8 cellular contexts compared by ENCODE assay signal in genomic region chr9:129549684-129550083, GRCh38.
DNase-seq lines count a peak whose midpoint lies in the region; ATAC-seq and TF ChIP-seq lines count a peak whose summit lies in the region.

No MANE protein-coding gene starts in this region.

- intact Hi-C loops in HCT116 (cut with micrococcal nuclease) (no loop called here), MCF 10A (cut with micrococcal nuclease) (no loop called here)

- no peaks in the 10 kb centered on the region for H3K79me2 ChIP-seq in HCT116 (ENCODE audit: insufficient read depth, low read length)

- H3K4me2 ChIP-seq in HCT116 (ENCODE audit: low read length): peak overlapping the region; percentile 84
- H3K4me2 ChIP-seq in skeletal muscle satellite cell (ENCODE audit: low read length): peak overlapping the region; percentile 91

- H3K9me3 ChIP-seq in HCT116 (ENCODE audit: control insufficient read depth in 1 of 2, insufficient read depth in 1 of 2, low read depth in 1 of 2, low read length in 2 of 2) (no peaks in the 10 kb centered on the region), skeletal muscle satellite cell (replicated peaks; ENCODE audit: low read length) (no peaks in the 10 kb centered on the region)

- H3K4me1 Mint-ChIP-seq in MCF 10A (ENCODE audit: insufficient read depth, unreplicated experiment): peaks cover 5% of the 10 kb centered on the region

- H3K36me3 ChIP-seq in HCT116 (ENCODE audit: control insufficient read depth in 1 of 2, insufficient read depth in 2 of 2, low read length in 2 of 2): no peaks in the 10 kb centered on the region
- H3K36me3 ChIP-seq in skeletal muscle satellite cell (ENCODE audit: insufficient read depth, low read length): no peaks in the 10 kb centered on the region

- CTCF ChIA-PET in HCT116 (lab: Charles Lee) (interaction anchor here (0.6 to 1.6 kb wide), 2 partner anchors 53 to 59 kb away, joined by 4 to 5 read pairs; no protein-coding TSS in a partner anchor), MCF 10A (lab: Yijun Ruan, JAX) (no interaction called here)

- RAD21 ChIA-PET in HCT116 (lab: Charles Lee; ENCODE audit: low non-redundant PET in 1 of 2, low total read pairs in 2 of 2, uncharacterized antibody in 2 of 2, unreplicated experiment in 2 of 2): interaction anchor here in 1 of 2 experiments (1.1 to 1.7 kb wide), 2 partner anchors 53 to 59 kb away, joined by 3 to 6 read pairs; no protein-coding TSS in a partner anchor

- no peak overlapping the region for H2AFZ ChIP-seq in HCT116 (ENCODE audit: low read depth, low read length, poor library complexity, severe bottlenecking)

- no peaks in the 10 kb centered on the region for H4K20me1 ChIP-seq in HCT116 (ENCODE audit: insufficient read depth)

- H3K4me1 ChIP-seq in HCT116 (ENCODE audit: control insufficient read depth in 1 of 2, insufficient read depth in 2 of 2, low read length in 2 of 2) (peaks cover 65 to 79% of the 10 kb centered on the region in 2 experiments), skeletal muscle satellite cell (ENCODE audit: control insufficient read depth, insufficient read depth, low read length) (peaks cover 17% of the 10 kb centered on the region)

- no peaks in the 10 kb centered on the region for H3K36me3 Mint-ChIP-seq in MCF 10A (ENCODE audit: insufficient read depth, unreplicated experiment)

- no peaks in the 10 kb centered on the region for H3K27me3 Mint-ChIP-seq in MCF 10A (ENCODE audit: insufficient read depth, unreplicated experiment)

- POLR2A ChIA-PET in HCT116 (lab: Charles Lee) (interaction anchor here (0.8 to 2.2 kb wide), 3 partner anchors 37 to 59 kb away, joined by 3 to 6 read pairs (median 4); no protein-coding TSS in a partner anchor), MCF 10A (lab: Yijun Ruan, JAX) (interaction anchor here (0.6 kb wide), 1 partner anchor 53 kb away, joined by 3 read pairs; no protein-coding TSS in a partner anchor)

- H3K9ac ChIP-seq in HCT116 (ENCODE audit: low read length) (peak overlapping the region; percentile 82), skeletal muscle satellite cell (ENCODE audit: low read depth, low read length) (peak overlapping the region; percentile 77)

- no peak for DNase-seq in HCT116 (ENCODE audit: low read depth, low spot score)
- DNase-seq in MCF 10A (ENCODE audit: unreplicated experiment): no peak
- peak; percentile 48 for DNase-seq in inferior parietal cortex (ENCODE audit: extremely low spot score)
- no peak for DNase-seq in NK-92 (lab: John Stamatoyannopoulos, UW; ENCODE audit: unreplicated experiment)
- no peak for DNase-seq in NCI-H748 treated with DMSO at 0.1 percent for 48 hours (lab: John Stamatoyannopoulos, UW)

- peak overlapping the region; percentile 69 for H3K4me3 Mint-ChIP-seq in MCF 10A (ENCODE audit: unreplicated experiment)

- H3K9me2 ChIP-seq in HCT116 (ENCODE audit: insufficient read depth): no peaks in the 10 kb centered on the region

- H3K4me3 ChIP-seq in HCT116 (replicated peaks in 1 of 2; ENCODE audit: low read depth in 1 of 2, low read length in 2 of 2): peak overlapping the region; percentile 42 to 62
- H3K4me3 ChIP-seq in skeletal muscle satellite cell (ENCODE audit: low read length): peak overlapping the region; percentile 70

- no peak for TF ChIP-seq POLR2A in HCT116 (IDR thresholded peaks at IDR 0.05; ENCODE audit: borderline replicate concordance, extremely low read depth, insufficient read depth, insufficient read length)

- H3K9me3 Mint-ChIP-seq in MCF 10A (ENCODE audit: unreplicated experiment): no peaks in the 10 kb centered on the region

- no peak for TF ChIP-seq RAD21 in HCT116 (IDR thresholded peaks at IDR 0.05; ENCODE audit: low read depth)

- BruUV-seq in HCT116 (replicated peaks; lab: Mats Ljungman, UMichigan) (no TSS peak), MCF 10A (replicated peaks; lab: Mats Ljungman, UMichigan) (no TSS peak)

- H3K27ac Mint-ChIP-seq in MCF 10A (ENCODE audit: low read depth, unreplicated experiment): no peak overlapping the region

- H3K27ac ChIP-seq in HCT116 (ENCODE audit: low read depth, low read length): peak overlapping the region; percentile 97

- ATAC-seq in HCT116: peak; percentile 71
- no peak for ATAC-seq in GM19395 (IDR thresholded peaks at IDR 0.05; ENCODE audit: unreplicated experiment)
- ATAC-seq in HG03039 (IDR thresholded peaks at IDR 0.05; ENCODE audit: unreplicated experiment): no peak

- H3K27me3 ChIP-seq in HCT116 (ENCODE audit: insufficient read depth, low read length) (no peaks in the 10 kb centered on the region), skeletal muscle satellite cell (ENCODE audit: control insufficient read depth, insufficient read depth, low read length) (peaks cover 3% of the 10 kb centered on the region)

- no peak for TF ChIP-seq CTCF in HCT116 (IDR thresholded peaks at IDR 0.05 in 2 of 3, conservative IDR thresholded peaks at IDR 0.05 in 1 of 3; ENCODE audit: borderline replicate concordance in 1 of 3, insufficient read depth in 1 of 3, low read depth in 2 of 3, low read length in 2 of 3)
- no peak for TF ChIP-seq CTCF in MCF 10A (IDR thresholded peaks at IDR 0.05; ENCODE audit: unreplicated experiment)

TF ChIP-seq in HCT116, 20 proteins besides CTCF, POLR2A, EP300 and RAD21:
- TF ChIP-seq ZNF274 (IDR thresholded peaks at IDR 0.05; ENCODE audit: low read depth, low read length) (no peak), POLR2AphosphoS5 (IDR thresholded peaks at IDR 0.05; ENCODE audit: low read depth, low read length) (peak; percentile 55)
